ENCODE assay signal across 3 cellular contexts in genomic region chr12:100430251-100430650, GRCh38. TPM values are rescaled to one million over a fixed set of nuclear protein-coding genes. Genes with fewer than 3 reads are reported as not detected.
"Had no signal": no experiment of that assay in that cellular context is flagged by ENCODE, and none has a peak within 500 bp of the region (broad histone marks: within the 10 kb centered on the region; RNA-seq: fewer than 3 reads in every experiment).

No MANE protein-coding gene starts in this region.

RNA-seq across cellular contexts. Expression of gene NR1H4, which starts 43.4 kb away (rescaled TPM):
- total RNA-seq: HT1080, IMR-90 had no signal
- polyA plus RNA-seq: IgD-negative memory B cell, IMR-90 had no signal
